ENCODE assay signal across 1 cellular context in the genomic region with DNA sequence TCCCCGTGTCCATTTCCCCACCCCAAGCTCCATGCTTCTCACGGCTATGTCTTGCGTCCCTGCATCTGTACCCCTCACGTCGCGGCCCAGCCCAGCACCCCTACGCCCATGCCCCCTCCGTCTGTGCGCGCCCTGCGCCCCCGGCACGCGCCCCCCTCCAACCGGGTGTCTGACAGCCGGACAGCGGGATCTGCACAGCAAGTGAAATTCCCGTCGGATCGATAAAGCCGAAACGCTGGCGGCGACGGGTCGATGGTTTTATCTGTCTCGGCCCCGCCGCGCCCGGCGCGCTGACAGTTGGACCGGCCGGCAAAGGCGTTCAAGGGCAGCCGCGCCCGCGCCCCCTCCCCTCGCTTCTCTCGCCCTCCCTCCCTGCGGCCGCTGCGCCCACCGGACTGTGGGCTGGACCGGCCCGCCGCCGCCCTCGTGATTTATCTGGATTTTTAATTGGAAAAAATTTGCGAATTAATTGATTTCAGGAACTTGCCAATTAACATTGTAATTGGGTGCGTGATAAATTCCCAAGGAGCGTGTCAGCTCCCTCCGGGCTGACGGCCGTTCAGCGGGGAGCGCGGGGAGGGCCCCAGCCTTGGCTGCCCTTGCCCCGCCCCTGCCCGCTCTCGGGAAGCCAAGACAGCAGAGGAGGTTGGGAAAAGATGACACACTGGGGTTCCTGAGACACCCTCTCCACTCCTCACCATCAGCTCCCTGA.
TF ChIP-seq lines count a peak whose summit lies in the region.

No MANE protein-coding gene starts in this region.

TF ChIP-seq in K562, 482 proteins besides CTCF, POLR2A, EP300 and RAD21:
- TF ChIP-seq, protein P1, sequence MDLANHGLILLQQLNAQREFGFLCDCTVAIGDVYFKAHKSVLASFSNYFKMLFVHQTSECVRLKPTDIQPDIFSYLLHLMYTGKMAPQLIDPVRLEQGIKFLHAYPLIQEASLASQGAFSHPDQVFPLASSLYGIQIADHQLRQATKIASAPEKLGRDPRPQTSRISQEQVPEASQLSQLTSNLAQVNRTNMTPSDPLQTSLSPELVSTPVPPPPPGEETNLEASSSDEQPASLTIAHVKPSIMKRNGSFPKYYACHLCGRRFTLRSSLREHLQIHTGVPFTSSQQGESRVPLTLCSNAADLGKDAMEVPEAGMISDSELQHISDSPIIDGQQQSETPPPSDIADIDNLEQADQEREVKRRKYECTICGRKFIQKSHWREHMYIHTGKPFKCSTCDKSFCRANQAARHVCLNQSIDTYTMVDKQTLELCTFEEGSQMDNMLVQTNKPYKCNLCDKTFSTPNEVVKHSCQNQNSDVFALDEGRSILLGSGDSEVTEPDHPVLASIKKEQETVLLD (IDR thresholded peaks at IDR 0.05) = 0 out of 2 replicates have a peak, but pooled peaks have one; percentile 31
- TF ChIP-seq VEZF1 (CRISPR knock-in tag; IDR thresholded peaks at IDR 0.05) = 0 out of 2 replicates have a peak, but pooled peaks have one; percentile 23
- TF ChIP-seq CTBP1 (IDR thresholded peaks at IDR 0.05; ENCODE audit: borderline replicate concordance) = no peak
- peak; percentile 52 for TF ChIP-seq PCBP1 (IDR thresholded peaks at IDR 0.05; ENCODE audit: low read depth, low read length, poor library complexity, severe bottlenecking)
- TF ChIP-seq, protein P2, sequence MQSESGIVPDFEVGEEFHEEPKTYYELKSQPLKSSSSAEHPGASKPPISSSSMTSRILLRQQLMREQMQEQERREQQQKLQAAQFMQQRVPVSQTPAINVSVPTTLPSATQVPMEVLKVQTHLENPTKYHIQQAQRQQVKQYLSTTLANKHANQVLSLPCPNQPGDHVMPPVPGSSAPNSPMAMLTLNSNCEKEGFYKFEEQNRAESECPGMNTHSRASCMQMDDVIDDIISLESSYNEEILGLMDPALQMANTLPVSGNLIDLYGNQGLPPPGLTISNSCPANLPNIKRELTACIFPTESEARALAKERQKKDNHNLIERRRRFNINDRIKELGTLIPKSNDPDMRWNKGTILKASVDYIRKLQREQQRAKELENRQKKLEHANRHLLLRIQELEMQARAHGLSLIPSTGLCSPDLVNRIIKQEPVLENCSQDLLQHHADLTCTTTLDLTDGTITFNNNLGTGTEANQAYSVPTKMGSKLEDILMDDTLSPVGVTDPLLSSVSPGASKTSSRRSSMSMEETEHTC (IDR thresholded peaks at IDR 0.05) = no peak
- TF ChIP-seq ZNF436 (CRISPR knock-in tag; IDR thresholded peaks at IDR 0.05) = no peak
